Comparison of ENCODE assay signal across 9 cellular contexts in the genomic region with DNA sequence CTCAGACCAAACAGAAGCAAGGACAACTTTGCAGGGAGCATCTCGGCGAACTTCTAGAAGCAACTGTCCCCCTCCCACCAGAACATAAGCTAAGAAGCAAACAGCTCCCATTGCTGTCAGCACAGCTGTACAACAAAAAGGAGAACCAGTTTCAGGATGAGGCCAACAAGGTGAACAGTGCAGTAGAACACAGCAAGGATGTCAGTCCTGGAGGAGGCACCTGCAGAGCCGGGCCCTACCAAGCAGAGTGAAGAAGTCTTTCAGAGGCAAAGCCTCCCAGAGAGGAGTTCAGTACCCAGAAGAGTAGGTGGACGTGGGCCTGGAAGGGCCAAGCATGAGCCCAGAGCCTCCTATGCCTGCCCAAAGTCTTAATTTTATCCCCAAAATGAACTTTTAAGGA. TPM values are rescaled to one million over a fixed set of nuclear protein-coding genes. Genes with fewer than 3 reads are reported as not detected.
A peak's percentile ranks its signal among the peaks of the same experiment; 100 is the strongest.
DNase-seq lines count a peak whose midpoint lies in the region; ATAC-seq, FAIRE-seq and TF ChIP-seq lines count a peak whose summit lies in the region.
"Had no signal": no experiment of that assay in that cellular context is flagged by ENCODE, and none has a peak within 500 bp of the region (broad histone marks: within the 10 kb centered on the region; RNA-seq: fewer than 3 reads in every experiment).

No MANE protein-coding gene starts in this region.

- peak overlapping the region; percentile 70 for H3K9ac ChIP-seq in HepG2 (ENCODE audit: insufficient read depth, low read depth, low read length)
- peak overlapping the region; percentile 79 for H3K9ac ChIP-seq in iPS-15b (ENCODE audit: low read depth, low read length)

- peak; percentile 12 for FAIRE-seq in HepG2 (lab: Jason Lieb, UNC)
- FAIRE-seq: frontal cortex had no signal

- no peaks in the 10 kb centered on the region for H4K20me1 ChIP-seq in HepG2 (ENCODE audit: insufficient read depth, low read length)

- H2AFZ ChIP-seq in HepG2 (ENCODE audit: low read length) = peak overlapping the region; percentile 74

- DNase-seq in HepG2 (ENCODE audit: low spot score) (no peak), right lobe of liver (no peak), T-cell (no peak), upper lobe of right lung (no peak), cerebellar cortex (ENCODE audit: low spot score) (no peak)
- no peak for DNase-seq in stimulated activated CD4-positive, alpha-beta T cell treated with anti-CD3 and anti-CD28 coated beads, Interleukin-4, amount 100 ng/mL, for 24 hours

- peaks cover 38 to 54% (median 46%) of the 10 kb centered on the region in 3 donors for H3K4me1 Mint-ChIP-seq in T-cell

- no peak for TF ChIP-seq RAD21 in HepG2 (CRISPR knock-in tag; IDR thresholded peaks at IDR 0.05)

- CTCF ChIA-PET in HepG2 (lab: Yijun Ruan, JAX; ENCODE audit: low intra/inter-chr PET ratio, low total read pairs) = no interaction called here
- CTCF ChIA-PET in T-cell (lab: Charles Lee) = interaction anchor here in 1 of 2 donors (1.7 kb wide), 1 partner anchor 634 kb away, joined by 5 read pairs; no protein-coding TSS in a partner anchor

- in situ Hi-C loops in HepG2 (cut with HindIII; ENCODE audit: extremely low pct_ligation_motif_present, low pct_unique_long_range_greater_than_20kb) = no loop called here

- POLR2A ChIA-PET in HepG2 (lab: Yijun Ruan, JAX) = no interaction called here
- POLR2A ChIA-PET in T-cell (lab: Charles Lee) = interaction anchor here in 1 of 2 donors (0.6 kb wide), 1 partner anchor 475 kb away, joined by 5 read pairs; no protein-coding TSS in a partner anchor

- H3K27ac Mint-ChIP-seq in T-cell = peak overlapping the region; percentile 60 to 64

- BruUV-seq in HepG2 (replicated peaks; lab: Mats Ljungman, UMichigan) = TSS peak; percentile 57

- TF ChIP-seq EP300 in HepG2 (IDR thresholded peaks at IDR 0.05; ENCODE audit: low read depth in 2 of 2, low read length in 2 of 2) (no peak), HepG2 (CRISPR knock-in tag; IDR thresholded peaks at IDR 0.05; ENCODE audit: borderline replicate concordance) (no peak)

- no peaks in the 10 kb centered on the region for H3K27me3 Mint-ChIP-seq in T-cell

- intact Hi-C loops in HepG2 (cut with micrococcal nuclease; ENCODE audit: unreplicated experiment) = loop anchor here (2.0 kb wide), 1 partner anchor 45 kb away; a partner anchor contains a TSS
- intact Hi-C loops in right lobe of liver (cut with DNase I) = no loop called here
- intact Hi-C loops in upper lobe of right lung (cut with DNase I) = no loop called here

- H3K9me3 ChIP-seq in HepG2 (ENCODE audit: low read length) = no peaks in the 10 kb centered on the region
- H3K9me3 ChIP-seq in right lobe of liver = no peaks in the 10 kb centered on the region
- H3K9me3 ChIP-seq in iPS-15b (ENCODE audit: control insufficient read depth, insufficient read depth, low read length) = no peaks in the 10 kb centered on the region
- no peaks in the 10 kb centered on the region for H3K9me3 ChIP-seq in upper lobe of right lung

- peak overlapping the region; percentile 99 for H3K4me2 ChIP-seq in HepG2 (ENCODE audit: low read depth, low read length)

- H3K27ac ChIP-seq in HepG2 (ENCODE audit: extremely low read length, insufficient read depth, low read length) = no peak overlapping the region
- H3K27ac ChIP-seq in right lobe of liver = no peak overlapping the region
- no peak overlapping the region for H3K27ac ChIP-seq in upper lobe of right lung

- 49% methylated on average over 4 of the region's 4 CpGs for WGBS in HepG2 (ENCODE audit: low lambda C conversion rate)
- 82% methylated on average over 3 of the region's 4 CpGs for WGBS in right lobe of liver (ENCODE audit: insufficient coverage, low coverage, low lambda C conversion rate, missing lambda C conversion rate)

- H3K4me3 ChIP-seq in HepG2 (replicated peaks in 1 of 3; ENCODE audit: insufficient read depth in 1 of 3, low read depth in 2 of 3, low read length in 3 of 3) (peak overlapping the region; percentile 83 to 96 (median 91)), right lobe of liver (no peak overlapping the region), iPS-15b (ENCODE audit: low read depth, low read length) (peak overlapping the region; percentile 83), upper lobe of right lung (peak overlapping the region; percentile 98)

- H3K36me3 ChIP-seq in HepG2 (replicated peaks in 1 of 2; ENCODE audit: control insufficient read depth in 1 of 2, insufficient read depth in 2 of 2, low read length in 2 of 2) (no peaks in the 10 kb centered on the region; a peak in 1 of 5 replicates), right lobe of liver (no peaks in the 10 kb centered on the region), iPS-15b (ENCODE audit: control insufficient read depth, insufficient read depth, low read length) (no peaks in the 10 kb centered on the region), upper lobe of right lung (no peaks in the 10 kb centered on the region)

- ATAC-seq in HepG2 (no peak), right lobe of liver (no peak), T-cell (replicated peaks in 1 of 4) (no peak), upper lobe of right lung (no peak), HG03097 (IDR thresholded peaks at IDR 0.05; ENCODE audit: low FRiP score, unreplicated experiment) (no peak)

- H3K79me2 ChIP-seq in HepG2 (ENCODE audit: insufficient read depth, low read length) = peaks cover 22% of the 10 kb centered on the region

- peaks cover 5% of the 10 kb centered on the region for H3K36me3 Mint-ChIP-seq in T-cell

- TF ChIP-seq CTCF in HepG2 (CRISPR knock-in tag; IDR thresholded peaks at IDR 0.05) = no peak
- no peak for TF ChIP-seq CTCF in right lobe of liver (IDR thresholded peaks at IDR 0.05)
- no peak for TF ChIP-seq CTCF in upper lobe of right lung (IDR thresholded peaks at IDR 0.05)

- no peaks in the 10 kb centered on the region for H3K9me3 Mint-ChIP-seq in T-cell

- peak overlapping the region; percentile 86 to 100 (median 95) for H3K4me3 Mint-ChIP-seq in T-cell

- TF ChIP-seq POLR2A in HepG2 (IDR thresholded peaks at IDR 0.05; ENCODE audit: insufficient read depth in 1 of 2, low read depth in 2 of 2, low read length in 2 of 2) (no peak), right lobe of liver (IDR thresholded peaks at IDR 0.05) (no peak)

- H3K27me3 ChIP-seq in HepG2 (ENCODE audit: control insufficient read depth in 1 of 2, insufficient read depth in 2 of 2, low read length in 2 of 2) (no peaks in the 10 kb centered on the region; a peak in 1 of 5 replicates), right lobe of liver (no peaks in the 10 kb centered on the region), iPS-15b (ENCODE audit: control insufficient read depth, insufficient read depth, low read length) (peaks cover 4% of the 10 kb centered on the region), upper lobe of right lung (no peaks in the 10 kb centered on the region)

- peaks cover 25% of the 10 kb centered on the region for H3K4me1 ChIP-seq in HepG2 (ENCODE audit: insufficient read depth, low read length)
- peaks cover 0 to 14% (median 2%) of the 10 kb centered on the region in 4 donors for H3K4me1 ChIP-seq in right lobe of liver
- no peaks in the 10 kb centered on the region for H3K4me1 ChIP-seq in iPS-15b (ENCODE audit: control insufficient read depth, insufficient read depth, low read length)
- H3K4me1 ChIP-seq in upper lobe of right lung = peaks cover 17% of the 10 kb centered on the region

RNA-seq across cellular contexts. Expression of a gene that starts 1.0 kb away (rescaled TPM):
- total RNA-seq in HepG2 (2016; rRNA removed; fragmentation: Illumina TruSeq; extraction: Trizol) = 16.0 and 17.0 TPM in 2 replicates
- 18.0 and 28.0 TPM in 2 replicates for total RNA-seq in HepG2 (2016; cell fraction: cytosol; rRNA removed; fragmentation: Illumina TruSeq; extraction: Trizol; ENCODE audit: low read depth)
- 14.4 and 17.9 TPM in 2 replicates for total RNA-seq in HepG2 (2016; cell fraction: insoluble cytoplasmic fraction; rRNA removed; fragmentation: Illumina TruSeq; extraction: Trizol)
- total RNA-seq in HepG2 (2016; cell fraction: membrane; rRNA removed; fragmentation: Illumina TruSeq; extraction: Trizol) = 5.9 and 7.8 TPM in 2 replicates
- total RNA-seq in HepG2 (2016; cell fraction: nucleus; rRNA removed; fragmentation: Illumina TruSeq; extraction: Trizol) = 22.6 and 27.5 TPM in 2 replicates
- polyA plus RNA-seq in HepG2 (2011; rRNA removed) = 6.9 and 7.1 TPM in 2 replicates
- 2.1 and 4.1 TPM in 2 replicates for polyA plus RNA-seq in HepG2 (2011; cell fraction: cytosol; rRNA removed)
- polyA plus RNA-seq in HepG2 (2011; cell fraction: nucleus; rRNA removed) = 36.3 and 40.3 TPM in 2 replicates
- 6.8 and 9.6 TPM in 2 replicates for polyA plus RNA-seq in HepG2 (2012)
- 0.79 and 1.0 TPM in 2 replicates for polyA plus RNA-seq in HepG2 (2016; cell fraction: cytosol; fragmentation: Illumina TruSeq; extraction: Trizol; ENCODE audit: low read depth)
- 9.2 and 11.1 TPM in 2 replicates for polyA plus RNA-seq in HepG2 (2016; cell fraction: insoluble cytoplasmic fraction; fragmentation: Illumina TruSeq; extraction: Trizol; ENCODE audit: low read depth)
- 1.7 and 2.3 TPM in 2 replicates for polyA plus RNA-seq in HepG2 (2016; cell fraction: membrane; fragmentation: Illumina TruSeq; extraction: Trizol; ENCODE audit: low read depth)
- 79.4 and 83.7 TPM in 2 replicates for polyA plus RNA-seq in HepG2 (2016; cell fraction: nucleus; fragmentation: Illumina TruSeq; extraction: Trizol; ENCODE audit: insufficient read depth, low read depth)
- 28.2 and 32.5 TPM in 2 replicates for polyA minus RNA-seq in HepG2 (2011; rRNA and poly(A)+ RNA removed; ENCODE audit: low replicate concordance)
- 3.7 and 15.6 TPM in 2 replicates for polyA minus RNA-seq in HepG2 (2011; cell fraction: cytosol; rRNA and poly(A)+ RNA removed)
- 10.7 and 14.4 TPM in 2 replicates for polyA minus RNA-seq in HepG2 (2011; cell fraction: nucleus; rRNA and poly(A)+ RNA removed)
- 1 to 10 TPM; 2.0 to 4.2 (median 3.4) TPM for total RNA-seq in right lobe of liver
- total RNA-seq in T-cell = 100 to 1,000 TPM in 4 of 5 donors, 10 to 100 TPM in 1; 80.5 to 272 (median 167) TPM
- 15.7 TPM for total RNA-seq in upper lobe of right lung

RNA-seq across cellular contexts. Expression of a gene that starts 2.0 kb away (rescaled TPM):
- 67.9 and 77.2 TPM in 2 replicates for total RNA-seq in HepG2 (2016; rRNA removed; fragmentation: Illumina TruSeq; extraction: Trizol)
- total RNA-seq in HepG2 (2016; cell fraction: cytosol; rRNA removed; fragmentation: Illumina TruSeq; extraction: Trizol; ENCODE audit: low read depth) = 27.7 and 40.5 TPM in 2 replicates
- 78.8 and 81.3 TPM in 2 replicates for total RNA-seq in HepG2 (2016; cell fraction: insoluble cytoplasmic fraction; rRNA removed; fragmentation: Illumina TruSeq; extraction: Trizol)
- total RNA-seq in HepG2 (2016; cell fraction: membrane; rRNA removed; fragmentation: Illumina TruSeq; extraction: Trizol) = 33.9 and 34.7 TPM in 2 replicates
- total RNA-seq in HepG2 (2016; cell fraction: nucleus; rRNA removed; fragmentation: Illumina TruSeq; extraction: Trizol) = 31.6 and 35.8 TPM in 2 replicates
- polyA plus RNA-seq in HepG2 (2011; rRNA removed) = 27.4 and 33.3 TPM in 2 replicates
- polyA plus RNA-seq in HepG2 (2011; cell fraction: cytosol; rRNA removed) = 19.4 and 25.1 TPM in 2 replicates
- polyA plus RNA-seq in HepG2 (2011; cell fraction: nucleus; rRNA removed) = 14.7 and 16.8 TPM in 2 replicates
- polyA plus RNA-seq in HepG2 (2012) = 43.0 and 56.8 TPM in 2 replicates
- polyA plus RNA-seq in HepG2 (2016; cell fraction: cytosol; fragmentation: Illumina TruSeq; extraction: Trizol; ENCODE audit: low read depth) = 29.9 and 37.7 TPM in 2 replicates
- 99.4 and 106 TPM in 2 replicates for polyA plus RNA-seq in HepG2 (2016; cell fraction: insoluble cytoplasmic fraction; fragmentation: Illumina TruSeq; extraction: Trizol; ENCODE audit: low read depth)
- polyA plus RNA-seq in HepG2 (2016; cell fraction: membrane; fragmentation: Illumina TruSeq; extraction: Trizol; ENCODE audit: low read depth) = 34.4 and 34.7 TPM in 2 replicates
- polyA plus RNA-seq in HepG2 (2016; cell fraction: nucleus; fragmentation: Illumina TruSeq; extraction: Trizol; ENCODE audit: insufficient read depth, low read depth) = 52.8 and 60.1 TPM in 2 replicates
- 22.5 and 25.7 TPM in 2 replicates for polyA minus RNA-seq in HepG2 (2011; rRNA and poly(A)+ RNA removed; ENCODE audit: low replicate concordance)
- polyA minus RNA-seq in HepG2 (2011; cell fraction: cytosol; rRNA and poly(A)+ RNA removed) = 18.4 and 24.7 TPM in 2 replicates
- polyA minus RNA-seq in HepG2 (2011; cell fraction: nucleus; rRNA and poly(A)+ RNA removed) = 24.0 and 27.0 TPM in 2 replicates
- total RNA-seq in right lobe of liver = 10 to 100 TPM; 27.8 to 35.7 (median 29.5) TPM
- total RNA-seq in T-cell = 10 to 100 TPM; 46.6 to 61.2 (median 53.8) TPM
- total RNA-seq in upper lobe of right lung = 60.7 TPM

RNA-seq across cellular contexts. Expression of a gene that starts 40.2 kb away (rescaled TPM):
- total RNA-seq in HepG2 (2016; rRNA removed; fragmentation: Illumina TruSeq; extraction: Trizol) (3.7 and 4.9 TPM in 2 replicates), right lobe of liver (1 to 10 TPM in 3 of 6 experiments, under 1 TPM in 3; 0.61 to 2.4 (median 0.97) TPM), T-cell (under 1 TPM in 3 of 5 donors, not detected in 2; 0.53 to 0.60 (median 0.53) TPM), upper lobe of right lung (2.1 TPM)
- total RNA-seq in HepG2 (2016; cell fraction: cytosol; rRNA removed; fragmentation: Illumina TruSeq; extraction: Trizol; ENCODE audit: low read depth) = 1.7 and 1.9 TPM in 2 replicates
- 2.9 and 5.5 TPM in 2 replicates for total RNA-seq in HepG2 (2016; cell fraction: insoluble cytoplasmic fraction; rRNA removed; fragmentation: Illumina TruSeq; extraction: Trizol)
- 3.2 and 4.1 TPM in 2 replicates for total RNA-seq in HepG2 (2016; cell fraction: membrane; rRNA removed; fragmentation: Illumina TruSeq; extraction: Trizol)
- 4.7 and 5.1 TPM in 2 replicates for total RNA-seq in HepG2 (2016; cell fraction: nucleus; rRNA removed; fragmentation: Illumina TruSeq; extraction: Trizol)
- polyA plus RNA-seq in HepG2 (2011; rRNA removed) = 4.1 and 4.9 TPM in 2 replicates
- polyA plus RNA-seq in HepG2 (2011; cell fraction: cytosol; rRNA removed) = 2.9 and 3.9 TPM in 2 replicates
- 29.8 and 33.6 TPM in 2 replicates for polyA plus RNA-seq in HepG2 (2011; cell fraction: nucleus; rRNA removed)
- 8.8 and 10.8 TPM in 2 replicates for polyA plus RNA-seq in HepG2 (2012)
- 3.3 and 3.8 TPM in 2 replicates for polyA plus RNA-seq in HepG2 (2016; cell fraction: cytosol; fragmentation: Illumina TruSeq; extraction: Trizol; ENCODE audit: low read depth)
- 7.5 and 11.5 TPM in 2 replicates for polyA plus RNA-seq in HepG2 (2016; cell fraction: insoluble cytoplasmic fraction; fragmentation: Illumina TruSeq; extraction: Trizol; ENCODE audit: low read depth)
- 7.5 and 8.6 TPM in 2 replicates for polyA plus RNA-seq in HepG2 (2016; cell fraction: membrane; fragmentation: Illumina TruSeq; extraction: Trizol; ENCODE audit: low read depth)
- 14.9 and 15.8 TPM in 2 replicates for polyA plus RNA-seq in HepG2 (2016; cell fraction: nucleus; fragmentation: Illumina TruSeq; extraction: Trizol; ENCODE audit: insufficient read depth, low read depth)
- polyA minus RNA-seq in HepG2 (2011; rRNA and poly(A)+ RNA removed; ENCODE audit: low replicate concordance) = 1.1 and 16.7 TPM in 2 replicates
- 5.1 and 8.4 TPM in 2 replicates for polyA minus RNA-seq in HepG2 (2011; cell fraction: cytosol; rRNA and poly(A)+ RNA removed)
- 13.8 and 18.4 TPM in 2 replicates for polyA minus RNA-seq in HepG2 (2011; cell fraction: nucleus; rRNA and poly(A)+ RNA removed)

RNA-seq across cellular contexts. Expression of a gene that starts 46.2 kb away (rescaled TPM):
- 59.8 and 61.5 TPM in 2 replicates for total RNA-seq in HepG2 (2016; rRNA removed; fragmentation: Illumina TruSeq; extraction: Trizol)
- total RNA-seq in HepG2 (2016; cell fraction: cytosol; rRNA removed; fragmentation: Illumina TruSeq; extraction: Trizol; ENCODE audit: low read depth) = 20.2 and 20.4 TPM in 2 replicates
- 57.2 and 63.4 TPM in 2 replicates for total RNA-seq in HepG2 (2016; cell fraction: insoluble cytoplasmic fraction; rRNA removed; fragmentation: Illumina TruSeq; extraction: Trizol)
- total RNA-seq in HepG2 (2016; cell fraction: membrane; rRNA removed; fragmentation: Illumina TruSeq; extraction: Trizol) = 27.2 and 28.3 TPM in 2 replicates
- 47.3 and 61.7 TPM in 2 replicates for total RNA-seq in HepG2 (2016; cell fraction: nucleus; rRNA removed; fragmentation: Illumina TruSeq; extraction: Trizol)
- 37.1 and 50.5 TPM in 2 replicates for polyA plus RNA-seq in HepG2 (2011; rRNA removed)
- polyA plus RNA-seq in HepG2 (2011; cell fraction: cytosol; rRNA removed) = 29.8 and 33.1 TPM in 2 replicates
- 71.5 and 77.4 TPM in 2 replicates for polyA plus RNA-seq in HepG2 (2011; cell fraction: nucleus; rRNA removed)
- 27.8 and 38.2 TPM in 2 replicates for polyA plus RNA-seq in HepG2 (2012)
- 18.2 and 22.9 TPM in 2 replicates for polyA plus RNA-seq in HepG2 (2016; cell fraction: cytosol; fragmentation: Illumina TruSeq; extraction: Trizol; ENCODE audit: low read depth)
- polyA plus RNA-seq in HepG2 (2016; cell fraction: insoluble cytoplasmic fraction; fragmentation: Illumina TruSeq; extraction: Trizol; ENCODE audit: low read depth) = 67.1 and 69.1 TPM in 2 replicates
- 20.0 and 22.3 TPM in 2 replicates for polyA plus RNA-seq in HepG2 (2016; cell fraction: membrane; fragmentation: Illumina TruSeq; extraction: Trizol; ENCODE audit: low read depth)
- polyA plus RNA-seq in HepG2 (2016; cell fraction: nucleus; fragmentation: Illumina TruSeq; extraction: Trizol; ENCODE audit: insufficient read depth, low read depth) = 82.3 and 82.6 TPM in 2 replicates
- polyA minus RNA-seq in HepG2 (2011; rRNA and poly(A)+ RNA removed; ENCODE audit: low replicate concordance) = 31.6 and 46.9 TPM in 2 replicates
- 15.7 and 20.7 TPM in 2 replicates for polyA minus RNA-seq in HepG2 (2011; cell fraction: cytosol; rRNA and poly(A)+ RNA removed)
- polyA minus RNA-seq in HepG2 (2011; cell fraction: nucleus; rRNA and poly(A)+ RNA removed) = 76.1 and 79.6 TPM in 2 replicates
- total RNA-seq in right lobe of liver = 10 to 100 TPM; 12.1 to 26.3 (median 17.0) TPM
- 100 to 1,000 TPM in 4 of 5 donors, 10 to 100 TPM in 1; 78.7 to 171 (median 109) TPM for total RNA-seq in T-cell
- 34.6 TPM for total RNA-seq in upper lobe of right lung

Comparison
In these comparisons a context has a peak if more than half of its experiments do, and no peak if none do; other contexts are left out.
1. H3K4me3 ChIP-seq: peak in HepG2 (3 of 3), iPS-15b (single experiment) and upper lobe of right lung (single experiment); none in right lobe of liver (0 of 3).